Comparison of ENCODE assay signal across 10 cellular contexts in genomic region chr2:18404708-18405107, GRCh38.
DNase-seq lines count a peak whose midpoint lies in the region; ATAC-seq, FAIRE-seq and TF ChIP-seq lines count a peak whose summit lies in the region.
"Had no signal": no experiment of that assay in that cellular context is flagged by ENCODE, and none has a peak within 500 bp of the region (broad histone marks: within the 10 kb centered on the region; RNA-seq: fewer than 3 reads in every experiment).

No MANE protein-coding gene starts in this region.

- intact Hi-C loops in adrenal gland (cut with DNase I): no loop called here

- H2AFZ ChIP-seq in OCI-LY3 (ENCODE audit: low read depth, low read length): no peak overlapping the region

- TF ChIP-seq RAD21 in A549 (conservative IDR thresholded peaks at IDR 0.05 in 1 of 2, IDR thresholded peaks at IDR 0.05 in 1 of 2): peak; percentile 34 to 52; a peak in 3 of 5 replicates

- H3K27me3 ChIP-seq in OCI-LY3 (ENCODE audit: low read depth, low read length) (peaks cover 3% of the 10 kb centered on the region; the same call in 1 of the 2 replicates), adrenal gland (no peaks in the 10 kb centered on the region)
- H3K27me3 ChIP-seq: neutrophil had no signal

- POLR2A ChIA-PET in A549 (lab: Yijun Ruan, JAX): no interaction called here

- H3K9me3 ChIP-seq in A549: no peaks in the 10 kb centered on the region
- H3K9me3 ChIP-seq in OCI-LY3 (ENCODE audit: insufficient read depth, low read length): no peaks in the 10 kb centered on the region
- H3K9me3 ChIP-seq in adrenal gland (replicated peaks in 1 of 3): no peaks in the 10 kb centered on the region
- H3K9me3 ChIP-seq: neutrophil had no signal

- H3K36me3 ChIP-seq in OCI-LY3 (replicated peaks; ENCODE audit: low read depth, low read length) (no peaks in the 10 kb centered on the region), adrenal gland (replicated peaks in 1 of 2) (no peaks in the 10 kb centered on the region)
- H3K36me3 ChIP-seq: neutrophil had no signal

- H3K9ac ChIP-seq in OCI-LY3 (ENCODE audit: low read length): no peak overlapping the region

- H4K20me1 ChIP-seq in OCI-LY3 (ENCODE audit: insufficient read depth, low read length): no peaks in the 10 kb centered on the region

- FAIRE-seq in A549 (lab: Jason Lieb, UNC): no peak

- no peak for TF ChIP-seq EP300 in A549 (IDR thresholded peaks at IDR 0.05)

- TF ChIP-seq POLR2A in A549 (IDR thresholded peaks at IDR 0.05; ENCODE audit: low read length) (no peak), erythroblast (IDR thresholded peaks at IDR 0.05; ENCODE audit: low read length) (no peak), adrenal gland (IDR thresholded peaks at IDR 0.05) (no peak)

- CTCF ChIA-PET in A549 (lab: Yijun Ruan, JAX): interaction anchor here (1.0 to 1.7 kb wide), 6 partner anchors 11 to 555 kb away, joined by 3 to 6 read pairs (median 5); no protein-coding TSS in a partner anchor

- 13% methylated on average over 5 of the region's 5 CpGs for WGBS in A549 (ENCODE audit: missing lambda C conversion rate)
- WGBS in adrenal gland, 4 donors: 44 to 54% (median 48%) methylated on average over 5 of the region's 5 CpGs

- TF ChIP-seq CTCF in A549 (IDR thresholded peaks at IDR 0.05) (peak; percentile 55), OCI-LY3 (IDR thresholded peaks at IDR 0.05; ENCODE audit: low read depth, low read length) (peak; percentile 55), adrenal gland (IDR thresholded peaks at IDR 0.05) (peak in 2 of 6 experiments; percentile 10 to 12)

- H3K4me3 ChIP-seq in A549: no peak overlapping the region
- H3K4me3 ChIP-seq in OCI-LY3 (ENCODE audit: low read length): no peak overlapping the region
- no peak overlapping the region for H3K4me3 ChIP-seq in adrenal gland

- no peaks in the 10 kb centered on the region for H3K79me2 ChIP-seq in OCI-LY3 (ENCODE audit: low read length)

- H3K4me1 ChIP-seq in A549 (no peaks in the 10 kb centered on the region), OCI-LY3 (ENCODE audit: low read length) (no peaks in the 10 kb centered on the region), adrenal gland (replicated peaks in 1 of 2) (no peaks in the 10 kb centered on the region)

- H3K4me2 ChIP-seq in A549 (no peak overlapping the region), OCI-LY3 (ENCODE audit: low read length) (no peak overlapping the region)

- no peak overlapping the region for H3K27ac ChIP-seq in A549
- H3K27ac ChIP-seq in OCI-LY3 (ENCODE audit: low read length): no peak overlapping the region
- no peak overlapping the region for H3K27ac ChIP-seq in adrenal gland
- H3K27ac ChIP-seq: neutrophil had no signal

- DNase-seq in A549 (ENCODE audit: low read depth in 1 of 2, low spot score in 1 of 2) (peak in 1 of 2 experiments; percentile 36), erythroblast (lab: John Stamatoyannopoulos, UW) (peak; percentile 4 to 5), NK-92 (lab: John Stamatoyannopoulos, UW; ENCODE audit: unreplicated experiment) (no peak), adrenal gland (no peak)
- DNase-seq in effector CD8-positive, alpha-beta T cell (lab: John Stamatoyannopoulos, UW): no peak
- DNase-seq: activated CD4-positive, alpha-beta T cell treated with anti-CD3 and anti-CD28 coated beads, Interleukin-2, amount 50 U/mL, for 1 hour had no signal

- ATAC-seq in A549 (peak; percentile 49 to 81; a peak in 3 of 6 replicates), GM18867 (IDR thresholded peaks at IDR 0.05; ENCODE audit: unreplicated experiment) (peak; percentile 56), GM18870 (IDR thresholded peaks at IDR 0.05; ENCODE audit: unreplicated experiment) (no peak)

TF ChIP-seq in A549, 52 proteins besides CTCF, POLR2A, EP300 and RAD21:
- TF ChIP-seq RARB (CRISPR knock-in tag; IDR thresholded peaks at IDR 0.05) (no peak), FOSB (CRISPR knock-in tag; IDR thresholded peaks at IDR 0.05) (no peak), MAFK (IDR thresholded peaks at IDR 0.05; ENCODE audit: partially characterized antibody) (no peak), BHLHE40 (IDR thresholded peaks at IDR 0.05; ENCODE audit: low read depth, low read length) (no peak), GATA3 (IDR thresholded peaks at IDR 0.05; ENCODE audit: borderline replicate concordance) (no peak), KDM5A (IDR thresholded peaks at IDR 0.05) (no peak), HEYL (CRISPR knock-in tag; IDR thresholded peaks at IDR 0.05) (no peak), MYC (IDR thresholded peaks at IDR 0.05; ENCODE audit: borderline replicate concordance, low read length) (no peak), JUNB (IDR thresholded peaks at IDR 0.05) (no peak), ATOH8 (CRISPR knock-in tag; IDR thresholded peaks at IDR 0.05; ENCODE audit: low read depth) (no peak), ZNF302 (CRISPR knock-in tag; IDR thresholded peaks at IDR 0.05) (no peak), ZSCAN20 (CRISPR knock-in tag; IDR thresholded peaks at IDR 0.05) (no peak), ZFP36 (IDR thresholded peaks at IDR 0.05; ENCODE audit: borderline replicate concordance, partially characterized antibody) (no peak), EHF (CRISPR knock-in tag; IDR thresholded peaks at IDR 0.05) (no peak), TP53 (CRISPR knock-in tag; IDR thresholded peaks at IDR 0.05) (no peak), FOSL2 (IDR thresholded peaks at IDR 0.05) (no peak), FOSL2 (CRISPR knock-in tag; IDR thresholded peaks at IDR 0.05) (no peak), NR3C1 (IDR thresholded peaks at IDR 0.05) (no peak)
- TF ChIP-seq, protein P1, sequence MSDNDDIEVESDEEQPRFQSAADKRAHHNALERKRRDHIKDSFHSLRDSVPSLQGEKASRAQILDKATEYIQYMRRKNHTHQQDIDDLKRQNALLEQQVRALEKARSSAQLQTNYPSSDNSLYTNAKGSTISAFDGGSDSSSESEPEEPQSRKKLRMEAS (IDR thresholded peaks at IDR 0.05): no peak

Comparison
In these comparisons a context has a peak if more than half of its experiments do, and no peak if none do; other contexts are left out.
1. DNase-seq: peak in erythroblast (2 of 2); none in NK-92 (single experiment), effector CD8-positive, alpha-beta T cell (single experiment) and adrenal gland (0 of 7).